2 cellular contexts compared by ENCODE assay signal in the genomic region with DNA sequence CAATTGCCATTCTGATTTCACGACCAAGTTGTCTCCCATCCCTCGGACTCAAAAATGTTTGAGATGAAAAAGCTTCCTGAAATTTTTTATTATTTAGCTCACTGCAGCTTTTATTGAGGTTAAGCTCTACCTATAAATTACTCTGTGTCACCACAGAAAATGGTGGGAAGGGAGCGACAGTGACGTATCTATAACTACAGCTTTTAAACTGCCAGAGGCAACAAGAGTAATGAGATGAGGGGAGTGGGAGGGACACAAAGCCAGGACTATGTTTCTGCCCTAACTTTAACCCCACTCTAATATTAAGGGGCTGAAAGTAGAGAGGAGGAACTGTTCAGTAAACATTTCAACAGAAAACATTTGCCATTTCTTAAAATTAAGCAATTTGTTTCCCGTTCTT.
A peak's percentile ranks its signal among the peaks of the same experiment; 100 is the strongest.
TF ChIP-seq lines count a peak whose summit lies in the region.

No MANE protein-coding gene starts in this region.

TF ChIP-seq in HEK293, 187 proteins besides CTCF, POLR2A, EP300 and RAD21 (continues in another document):
- TF ChIP-seq, protein P1, sequence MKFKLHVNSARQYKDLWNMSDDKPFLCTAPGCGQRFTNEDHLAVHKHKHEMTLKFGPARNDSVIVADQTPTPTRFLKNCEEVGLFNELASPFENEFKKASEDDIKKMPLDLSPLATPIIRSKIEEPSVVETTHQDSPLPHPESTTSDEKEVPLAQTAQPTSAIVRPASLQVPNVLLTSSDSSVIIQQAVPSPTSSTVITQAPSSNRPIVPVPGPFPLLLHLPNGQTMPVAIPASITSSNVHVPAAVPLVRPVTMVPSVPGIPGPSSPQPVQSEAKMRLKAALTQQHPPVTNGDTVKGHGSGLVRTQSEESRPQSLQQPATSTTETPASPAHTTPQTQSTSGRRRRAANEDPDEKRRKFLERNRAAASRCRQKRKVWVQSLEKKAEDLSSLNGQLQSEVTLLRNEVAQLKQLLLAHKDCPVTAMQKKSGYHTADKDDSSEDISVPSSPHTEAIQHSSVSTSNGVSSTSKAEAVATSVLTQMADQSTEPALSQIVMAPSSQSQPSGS (tag by site-specific recombination; IDR thresholded peaks at IDR 0.05; ENCODE audit: low read depth) = peak; percentile 29; the same call in 1 of the 2 replicates
- TF ChIP-seq ZFP69B (tag by site-specific recombination; IDR thresholded peaks at IDR 0.05) = no peak
- TF ChIP-seq ZNF843 (tag by site-specific recombination; IDR thresholded peaks at IDR 0.05) = no peak
- no peak for TF ChIP-seq ZBTB20 (tag by site-specific recombination; IDR thresholded peaks at IDR 0.05)
- no peak for TF ChIP-seq SALL2 (tag by site-specific recombination; IDR thresholded peaks at IDR 0.05; ENCODE audit: borderline replicate concordance)
- TF ChIP-seq ZNF585B (tag by site-specific recombination; IDR thresholded peaks at IDR 0.05) = no peak
- TF ChIP-seq ZNF558 (tag by site-specific recombination; IDR thresholded peaks at IDR 0.05) = no peak
- peak; percentile 56 for TF ChIP-seq EGR2 (tag by site-specific recombination; IDR thresholded peaks at IDR 0.05; ENCODE audit: low read depth)
- peak; percentile 87 for TF ChIP-seq SP7 (tag by site-specific recombination; IDR thresholded peaks at IDR 0.05)
- TF ChIP-seq, protein P2, sequence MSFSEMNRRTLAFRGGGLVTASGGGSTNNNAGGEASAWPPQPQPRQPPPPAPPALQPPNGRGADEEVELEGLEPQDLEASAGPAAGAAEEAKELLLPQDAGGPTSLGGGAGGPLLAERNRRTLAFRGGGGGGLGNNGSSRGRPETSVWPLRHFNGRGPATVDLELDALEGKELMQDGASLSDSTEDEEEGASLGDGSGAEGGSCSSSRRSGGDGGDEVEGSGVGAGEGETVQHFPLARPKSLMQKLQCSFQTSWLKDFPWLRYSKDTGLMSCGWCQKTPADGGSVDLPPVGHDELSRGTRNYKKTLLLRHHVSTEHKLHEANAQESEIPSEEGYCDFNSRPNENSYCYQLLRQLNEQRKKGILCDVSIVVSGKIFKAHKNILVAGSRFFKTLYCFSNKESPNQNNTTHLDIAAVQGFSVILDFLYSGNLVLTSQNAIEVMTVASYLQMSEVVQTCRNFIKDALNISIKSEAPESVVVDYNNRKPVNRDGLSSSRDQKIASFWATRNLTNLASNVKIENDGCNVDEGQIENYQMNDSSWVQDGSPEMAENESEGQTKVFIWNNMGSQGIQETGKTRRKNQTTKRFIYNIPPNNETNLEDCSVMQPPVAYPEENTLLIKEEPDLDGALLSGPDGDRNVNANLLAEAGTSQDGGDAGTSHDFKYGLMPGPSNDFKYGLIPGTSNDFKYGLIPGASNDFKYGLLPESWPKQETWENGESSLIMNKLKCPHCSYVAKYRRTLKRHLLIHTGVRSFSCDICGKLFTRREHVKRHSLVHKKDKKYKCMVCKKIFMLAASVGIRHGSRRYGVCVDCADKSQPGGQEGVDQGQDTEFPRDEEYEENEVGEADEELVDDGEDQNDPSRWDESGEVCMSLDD (tag by site-specific recombination; IDR thresholded peaks at IDR 0.05) = no peak
- no peak for TF ChIP-seq ZNF529 (tag by site-specific recombination; IDR thresholded peaks at IDR 0.05; ENCODE audit: insufficient replicate concordance)
- TF ChIP-seq WT1 (tag by site-specific recombination; IDR thresholded peaks at IDR 0.05) = peak; percentile 88
- TF ChIP-seq, protein P3, sequence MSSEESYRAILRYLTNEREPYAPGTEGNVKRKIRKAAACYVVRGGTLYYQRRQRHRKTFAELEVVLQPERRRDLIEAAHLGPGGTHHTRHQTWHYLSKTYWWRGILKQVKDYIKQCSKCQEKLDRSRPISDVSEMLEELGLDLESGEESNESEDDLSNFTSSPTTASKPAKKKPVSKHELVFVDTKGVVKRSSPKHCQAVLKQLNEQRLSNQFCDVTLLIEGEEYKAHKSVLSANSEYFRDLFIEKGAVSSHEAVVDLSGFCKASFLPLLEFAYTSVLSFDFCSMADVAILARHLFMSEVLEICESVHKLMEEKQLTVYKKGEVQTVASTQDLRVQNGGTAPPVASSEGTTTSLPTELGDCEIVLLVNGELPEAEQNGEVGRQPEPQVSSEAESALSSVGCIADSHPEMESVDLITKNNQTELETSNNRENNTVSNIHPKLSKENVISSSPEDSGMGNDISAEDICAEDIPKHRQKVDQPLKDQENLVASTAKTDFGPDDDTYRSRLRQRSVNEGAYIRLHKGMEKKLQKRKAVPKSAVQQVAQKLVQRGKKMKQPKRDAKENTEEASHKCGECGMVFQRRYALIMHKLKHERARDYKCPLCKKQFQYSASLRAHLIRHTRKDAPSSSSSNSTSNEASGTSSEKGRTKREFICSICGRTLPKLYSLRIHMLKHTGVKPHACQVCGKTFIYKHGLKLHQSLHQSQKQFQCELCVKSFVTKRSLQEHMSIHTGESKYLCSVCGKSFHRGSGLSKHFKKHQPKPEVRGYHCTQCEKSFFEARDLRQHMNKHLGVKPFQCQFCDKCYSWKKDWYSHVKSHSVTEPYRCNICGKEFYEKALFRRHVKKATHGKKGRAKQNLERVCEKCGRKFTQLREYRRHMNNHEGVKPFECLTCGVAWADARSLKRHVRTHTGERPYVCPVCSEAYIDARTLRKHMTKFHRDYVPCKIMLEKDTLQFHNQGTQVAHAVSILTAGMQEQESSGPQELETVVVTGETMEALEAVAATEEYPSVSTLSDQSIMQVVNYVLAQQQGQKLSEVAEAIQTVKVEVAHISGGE (tag by site-specific recombination; conservative IDR thresholded peaks at IDR 0.05; ENCODE audit: low read depth) = no peak
- TF ChIP-seq ZBTB17 (tag by site-specific recombination; IDR thresholded peaks at IDR 0.05) = no peak
- TF ChIP-seq ZNF544 (tag by site-specific recombination; IDR thresholded peaks at IDR 0.05) = no peak
- TF ChIP-seq ZNF530 (tag by site-specific recombination; IDR thresholded peaks at IDR 0.05; ENCODE audit: low read depth) = no peak
- TF ChIP-seq OSR2 (tag by site-specific recombination; IDR thresholded peaks at IDR 0.05) = 0 out of 2 replicates have a peak, but pooled peaks have one; percentile 25
- TF ChIP-seq, protein P4, sequence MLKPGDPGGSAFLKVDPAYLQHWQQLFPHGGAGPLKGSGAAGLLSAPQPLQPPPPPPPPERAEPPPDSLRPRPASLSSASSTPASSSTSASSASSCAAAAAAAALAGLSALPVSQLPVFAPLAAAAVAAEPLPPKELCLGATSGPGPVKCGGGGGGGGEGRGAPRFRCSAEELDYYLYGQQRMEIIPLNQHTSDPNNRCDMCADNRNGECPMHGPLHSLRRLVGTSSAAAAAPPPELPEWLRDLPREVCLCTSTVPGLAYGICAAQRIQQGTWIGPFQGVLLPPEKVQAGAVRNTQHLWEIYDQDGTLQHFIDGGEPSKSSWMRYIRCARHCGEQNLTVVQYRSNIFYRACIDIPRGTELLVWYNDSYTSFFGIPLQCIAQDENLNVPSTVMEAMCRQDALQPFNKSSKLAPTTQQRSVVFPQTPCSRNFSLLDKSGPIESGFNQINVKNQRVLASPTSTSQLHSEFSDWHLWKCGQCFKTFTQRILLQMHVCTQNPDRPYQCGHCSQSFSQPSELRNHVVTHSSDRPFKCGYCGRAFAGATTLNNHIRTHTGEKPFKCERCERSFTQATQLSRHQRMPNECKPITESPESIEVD (tag by site-specific recombination; IDR thresholded peaks at IDR 0.05) = no peak

TF ChIP-seq in K562, 482 proteins besides CTCF, POLR2A, EP300 and RAD21 (continues in another document):
- TF ChIP-seq MEF2A (IDR thresholded peaks at IDR 0.05; ENCODE audit: control insufficient read depth, low read depth, low read length) = no peak
- TF ChIP-seq, protein P5, sequence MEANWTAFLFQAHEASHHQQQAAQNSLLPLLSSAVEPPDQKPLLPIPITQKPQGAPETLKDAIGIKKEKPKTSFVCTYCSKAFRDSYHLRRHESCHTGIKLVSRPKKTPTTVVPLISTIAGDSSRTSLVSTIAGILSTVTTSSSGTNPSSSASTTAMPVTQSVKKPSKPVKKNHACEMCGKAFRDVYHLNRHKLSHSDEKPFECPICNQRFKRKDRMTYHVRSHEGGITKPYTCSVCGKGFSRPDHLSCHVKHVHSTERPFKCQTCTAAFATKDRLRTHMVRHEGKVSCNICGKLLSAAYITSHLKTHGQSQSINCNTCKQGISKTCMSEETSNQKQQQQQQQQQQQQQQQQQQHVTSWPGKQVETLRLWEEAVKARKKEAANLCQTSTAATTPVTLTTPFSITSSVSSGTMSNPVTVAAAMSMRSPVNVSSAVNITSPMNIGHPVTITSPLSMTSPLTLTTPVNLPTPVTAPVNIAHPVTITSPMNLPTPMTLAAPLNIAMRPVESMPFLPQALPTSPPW (CRISPR knock-in tag; IDR thresholded peaks at IDR 0.05) = 0 out of 2 replicates have a peak, but pooled peaks have one; percentile 5
- TF ChIP-seq, protein P6, sequence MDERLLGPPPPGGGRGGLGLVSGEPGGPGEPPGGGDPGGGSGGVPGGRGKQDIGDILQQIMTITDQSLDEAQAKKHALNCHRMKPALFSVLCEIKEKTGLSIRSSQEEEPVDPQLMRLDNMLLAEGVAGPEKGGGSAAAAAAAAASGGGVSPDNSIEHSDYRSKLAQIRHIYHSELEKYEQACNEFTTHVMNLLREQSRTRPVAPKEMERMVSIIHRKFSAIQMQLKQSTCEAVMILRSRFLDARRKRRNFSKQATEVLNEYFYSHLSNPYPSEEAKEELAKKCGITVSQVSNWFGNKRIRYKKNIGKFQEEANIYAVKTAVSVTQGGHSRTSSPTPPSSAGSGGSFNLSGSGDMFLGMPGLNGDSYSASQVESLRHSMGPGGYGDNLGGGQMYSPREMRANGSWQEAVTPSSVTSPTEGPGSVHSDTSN (CRISPR knock-in tag; IDR thresholded peaks at IDR 0.05; ENCODE audit: low read depth) = no peak
- TF ChIP-seq, protein P6 (tag; conservative IDR thresholded peaks at IDR 0.05; ENCODE audit: low read depth) = peak; percentile 90
- TF ChIP-seq TAF7 (tag; IDR thresholded peaks at IDR 0.05) = no peak
- TF ChIP-seq LCOR (CRISPR knock-in tag; IDR thresholded peaks at IDR 0.05) = no peak
- no peak for TF ChIP-seq SP2 (IDR thresholded peaks at IDR 0.05; ENCODE audit: extremely low read depth, low read depth, low read length, poor library complexity, severe bottlenecking)
- no peak for TF ChIP-seq ZNF212 (CRISPR knock-in tag; IDR thresholded peaks at IDR 0.05)
- no peak for TF ChIP-seq PHF21A (IDR thresholded peaks at IDR 0.05; ENCODE audit: borderline replicate concordance, low read depth)
- no peak for TF ChIP-seq ZNF644 (tag; IDR thresholded peaks at IDR 0.05; ENCODE audit: low read depth)
- TF ChIP-seq HNRNPH1 (optimal IDR thresholded peaks at IDR 0.05; ENCODE audit: low read depth, low read length) = no peak
- TF ChIP-seq CAMTA2 (CRISPR knock-in tag; conservative IDR thresholded peaks at IDR 0.05) = no peak
- TF ChIP-seq, protein P7, sequence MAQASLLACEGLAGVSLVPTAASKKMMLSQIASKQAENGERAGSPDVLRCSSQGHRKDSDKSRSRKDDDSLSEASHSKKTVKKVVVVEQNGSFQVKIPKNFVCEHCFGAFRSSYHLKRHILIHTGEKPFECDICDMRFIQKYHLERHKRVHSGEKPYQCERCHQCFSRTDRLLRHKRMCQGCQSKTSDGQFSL (CRISPR knock-in tag; IDR thresholded peaks at IDR 0.05) = no peak
- TF ChIP-seq, protein P7 (tag; IDR thresholded peaks at IDR 0.05) = no peak
- peak; percentile 91 for TF ChIP-seq MEIS2 (IDR thresholded peaks at IDR 0.05; ENCODE audit: partially characterized antibody)
- TF ChIP-seq CCNT2 (IDR thresholded peaks at IDR 0.05; ENCODE audit: borderline replicate concordance, extremely low read depth, insufficient read length, low read depth, low read length) = no peak
- TF ChIP-seq RFX1 (IDR thresholded peaks at IDR 0.05) = peak; percentile 50; the same call in 1 of the 2 replicates
- TF ChIP-seq IFI16 (CRISPR knock-in tag; IDR thresholded peaks at IDR 0.05) = no peak
- no peak for TF ChIP-seq PHTF2 (CRISPR knock-in tag; IDR thresholded peaks at IDR 0.05)
- no peak for TF ChIP-seq IRF2 (CRISPR knock-in tag; IDR thresholded peaks at IDR 0.05)
- TF ChIP-seq, protein P8, sequence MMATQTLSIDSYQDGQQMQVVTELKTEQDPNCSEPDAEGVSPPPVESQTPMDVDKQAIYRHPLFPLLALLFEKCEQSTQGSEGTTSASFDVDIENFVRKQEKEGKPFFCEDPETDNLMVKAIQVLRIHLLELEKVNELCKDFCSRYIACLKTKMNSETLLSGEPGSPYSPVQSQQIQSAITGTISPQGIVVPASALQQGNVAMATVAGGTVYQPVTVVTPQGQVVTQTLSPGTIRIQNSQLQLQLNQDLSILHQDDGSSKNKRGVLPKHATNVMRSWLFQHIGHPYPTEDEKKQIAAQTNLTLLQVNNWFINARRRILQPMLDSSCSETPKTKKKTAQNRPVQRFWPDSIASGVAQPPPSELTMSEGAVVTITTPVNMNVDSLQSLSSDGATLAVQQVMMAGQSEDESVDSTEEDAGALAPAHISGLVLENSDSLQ (IDR thresholded peaks at IDR 0.05) = peak; percentile 90
- no peak for TF ChIP-seq EHMT2 (IDR thresholded peaks at IDR 0.05)
- TF ChIP-seq CBFA2T3 (IDR thresholded peaks at IDR 0.05) = peak; percentile 23; the same call in 1 of the 2 replicates
- no peak for TF ChIP-seq PYGO2 (tag; IDR thresholded peaks at IDR 0.05)
